Comparison of ENCODE assay signal across 8 cellular contexts in the genomic region with DNA sequence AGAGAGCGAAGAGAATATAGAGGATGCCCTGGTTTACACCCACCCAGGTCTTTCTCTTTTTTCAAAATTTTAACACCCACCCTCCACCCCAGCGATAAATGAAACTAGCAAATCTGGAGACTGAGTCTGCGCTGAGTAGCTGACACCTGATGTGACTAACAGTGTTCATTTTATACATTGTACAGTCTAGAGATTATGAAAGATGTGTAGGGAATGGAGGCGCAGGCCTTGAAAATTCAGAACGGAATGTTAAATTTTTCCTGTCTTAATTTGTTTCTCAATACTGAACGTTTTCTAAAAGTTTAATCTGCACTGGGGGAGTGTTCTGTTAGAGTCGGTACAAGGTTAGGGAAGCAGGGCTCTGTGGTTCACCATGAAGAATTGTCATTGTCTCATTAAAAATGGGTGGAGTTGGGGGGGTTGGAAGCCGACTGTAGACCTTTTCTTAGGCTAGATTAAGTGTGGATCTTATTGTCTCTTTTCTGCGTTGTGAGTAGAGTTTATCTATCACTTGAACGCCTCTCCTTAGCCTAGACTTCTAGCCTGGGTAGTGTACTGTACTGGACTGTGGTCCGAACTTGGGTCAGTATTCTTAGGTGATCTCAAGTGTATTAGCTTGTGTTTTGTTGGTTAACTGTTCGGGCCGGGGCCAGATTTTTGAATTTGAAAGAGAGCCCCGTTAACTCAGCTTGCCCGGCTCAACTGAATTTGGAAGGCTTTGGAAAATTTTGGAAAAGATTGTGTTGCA. TPM values are rescaled to one million over a fixed set of nuclear protein-coding genes. Genes with fewer than 3 reads are reported as not detected.
DNase-seq lines count a peak whose midpoint lies in the region; ATAC-seq, FAIRE-seq and TF ChIP-seq lines count a peak whose summit lies in the region.

No MANE protein-coding gene starts in this region.

- H4K91ac ChIP-seq in IMR-90 (ENCODE audit: insufficient read depth, low read depth, low read length), result peak overlapping the region; percentile 51; the same call in 1 of the 2 replicates

- dilution Hi-C loops in IMR-90 (cut with HindIII; ENCODE audit: low sequenced_read_pairs, unreplicated experiment), result no loop called here

- no peak overlapping the region for H2BK20ac ChIP-seq in IMR-90 (ENCODE audit: low read depth, low read length)

- TF ChIP-seq RAD21 in IMR-90 (IDR thresholded peaks at IDR 0.05; ENCODE audit: low read length), result no peak

- peaks cover 16% of the 10 kb centered on the region for H3K36me3 Mint-ChIP-seq in memory B cell

- H4K8ac ChIP-seq in IMR-90 (ENCODE audit: low read depth in 2 of 2, low read length in 2 of 2), result no peak overlapping the region

- ATAC-seq in IMR-90 (ENCODE audit: low read depth) (no peak), memory B cell (ENCODE audit: low read depth) (peak; percentile 28), pancreas (no peak)

- H3K9me1 ChIP-seq in IMR-90 (ENCODE audit: insufficient read depth, low read length), result peaks cover 9% of the 10 kb centered on the region

- H2BK120ac ChIP-seq in IMR-90 (ENCODE audit: low read depth, low read length), result peak overlapping the region; percentile 54; the same call in 1 of the 2 replicates

- no peak overlapping the region for H3K27ac Mint-ChIP-seq in memory B cell

- DNase-seq in AG09309 (ENCODE audit: low read depth), result no peak
- no peak for DNase-seq in IMR-90
- DNase-seq in brain microvascular endothelial cell, result no peak
- no peak for DNase-seq in memory B cell (ENCODE audit: low spot score in 2 of 2)
- no peak for DNase-seq in SW 1271 (lab: John Stamatoyannopoulos, UW)
- no peak for DNase-seq in pancreas
- no peak for DNase-seq in AG08395 (ENCODE audit: low spot score)
- DNase-seq in SHP77 (lab: John Stamatoyannopoulos, UW), result no peak

- intact Hi-C loops in IMR-90 (cut with micrococcal nuclease), result loop anchor here (1.0 to 5.0 kb wide), 3 partner anchors 53 to 280 kb away; no protein-coding TSS in a partner anchor
- intact Hi-C loops in pancreas (cut with DNase I), result no loop called here

- peaks cover 4% of the 10 kb centered on the region for H3K9me3 Mint-ChIP-seq in memory B cell

- peaks cover 8% of the 10 kb centered on the region for H3K4me1 ChIP-seq in IMR-90 (ENCODE audit: control insufficient read depth, insufficient read depth, low read length)
- H3K4me1 ChIP-seq in pancreas, result peaks cover 0 to 10% (median 5%) of the 10 kb centered on the region in 3 donors

- in situ Hi-C loops in IMR-90 (cut with MboI; ENCODE audit: low sequenced_read_pairs) (loop anchor here (5.0 to 25.0 kb wide), 3 partner anchors 133 to 277 kb away; no protein-coding TSS in a partner anchor), brain microvascular endothelial cell (cut with HindIII; ENCODE audit: low pct_ligation_motif_present, low sequenced_read_pairs) (no loop called here)

- 0% methylated on average over 5 of the region's 15 CpGs; no CpG with 5 or more reads in 1 of the 2 experiments for WGBS in IMR-90 (ENCODE audit: extremely low coverage in 2 of 2, insufficient read length in 1 of 2), 2 experiments
- 64 to 66% methylated on average over 15 of the region's 15 CpGs for WGBS in pancreas, 2 donors

- H3K4me3 Mint-ChIP-seq in memory B cell, result no peak overlapping the region

- POLR2A ChIA-PET in IMR-90 (lab: Charles Lee; ENCODE audit: unreplicated experiment), result interaction anchor here (0.7 kb wide), 1 partner anchor 134 kb away, joined by 8 read pairs; no protein-coding TSS in a partner anchor

- FAIRE-seq in pancreas (lab: Jason Lieb, UNC), result no peak

- no peak for TF ChIP-seq POLR2A in IMR-90 (IDR thresholded peaks at IDR 0.05; ENCODE audit: low read depth, low read length)

- H3K4me2 ChIP-seq in IMR-90 (ENCODE audit: low read depth, low read length), result peak overlapping the region; percentile 96

- H3K4ac ChIP-seq in IMR-90 (ENCODE audit: low read depth, low read length), result peak overlapping the region; percentile 47; the same call in 1 of the 2 replicates

- peak overlapping the region; percentile 76 for H3K9ac ChIP-seq in IMR-90 (ENCODE audit: low read depth, low read length)

- peak overlapping the region; percentile 6; the same call in 1 of the 2 replicates for H2AK5ac ChIP-seq in IMR-90 (ENCODE audit: low read depth, low read length)

- peak overlapping the region; percentile 87 for H4K5ac ChIP-seq in IMR-90 (ENCODE audit: low read depth, low read length)

- peaks cover 8% of the 10 kb centered on the region for H3K36me3 ChIP-seq in IMR-90 (ENCODE audit: control insufficient read depth, insufficient read depth, low read length)
- peaks cover 5% of the 10 kb centered on the region for H3K36me3 ChIP-seq in brain microvascular endothelial cell (replicated peaks)
- H3K36me3 ChIP-seq in pancreas, result no peaks in the 10 kb centered on the region

- peaks cover 23% of the 10 kb centered on the region for H3K4me1 Mint-ChIP-seq in memory B cell

- CTCF ChIA-PET in IMR-90 (lab: Yijun Ruan, JAX), result interaction anchor here (0.6 to 1.8 kb wide), 4 partner anchors 20 to 357 kb away, joined by 3 to 5 read pairs (median 4); no protein-coding TSS in a partner anchor

- H4K20me1 ChIP-seq in IMR-90 (ENCODE audit: insufficient read depth, low read length), result peaks cover 38% of the 10 kb centered on the region

- peak overlapping the region; percentile 92 for H3K56ac ChIP-seq in IMR-90 (ENCODE audit: extremely low read depth, insufficient read depth, low read length)

- H3K79me1 ChIP-seq in IMR-90 (ENCODE audit: low read depth in 1 of 2, low read length in 2 of 2), result peaks cover 0 to 23% of the 10 kb centered on the region in 2 experiments; a peak in 3 of 4 replicates

- peak overlapping the region; percentile 91 for H3K27ac ChIP-seq in IMR-90 (ENCODE audit: insufficient read depth, low read length)
- H3K27ac ChIP-seq in brain microvascular endothelial cell, result peak overlapping the region; percentile 47
- H3K27ac ChIP-seq in pancreas, result peak overlapping the region in 1 of 4 donors; percentile 4

- H3K27me3 ChIP-seq in IMR-90 (ENCODE audit: control insufficient read depth, insufficient read depth, low read length) (no peaks in the 10 kb centered on the region), brain microvascular endothelial cell (replicated peaks) (no peaks in the 10 kb centered on the region), pancreas (no peaks in the 10 kb centered on the region)

- TSS peak; percentile 37 for BruUV-seq in IMR-90 (replicated peaks; lab: Mats Ljungman, UMichigan)

- peak overlapping the region; percentile 100 for H3K23ac ChIP-seq in IMR-90 (ENCODE audit: low read depth, low read length)

- peak overlapping the region; percentile 86 for H2BK5ac ChIP-seq in IMR-90 (ENCODE audit: low read depth, low read length, poor library complexity, severe bottlenecking)

- peak overlapping the region; percentile 93 for H3K14ac ChIP-seq in IMR-90 (replicated peaks; ENCODE audit: low read depth, low read length)

- no peak overlapping the region for H2AFZ ChIP-seq in IMR-90 (replicated peaks; ENCODE audit: low read length, poor library complexity)

- H3K18ac ChIP-seq in IMR-90 (ENCODE audit: low read depth, low read length), result peak overlapping the region; percentile 95

- H2AK9ac ChIP-seq in IMR-90 (replicated peaks; ENCODE audit: low read depth, low read length, poor library complexity), result peak overlapping the region; percentile 98

- no peaks in the 10 kb centered on the region for H3K27me3 Mint-ChIP-seq in memory B cell

- H3K9me3 ChIP-seq in IMR-90 (ENCODE audit: control insufficient read depth, insufficient read depth, low read length) (no peaks in the 10 kb centered on the region), pancreas (no peaks in the 10 kb centered on the region)

- 0 out of 3 replicates have a peak overlapping the region, but pooled peaks have one; percentile 54 for H2BK15ac ChIP-seq in IMR-90 (ENCODE audit: low read depth, low read length)

- H3K4me3 ChIP-seq in AG09309 (ENCODE audit: control insufficient read depth, low read depth, low read length) (peak overlapping the region; percentile 53), IMR-90 (ENCODE audit: insufficient read depth, low read depth, low read length) (peak overlapping the region; percentile 86), brain microvascular endothelial cell (ENCODE audit: low read depth, low read length) (peak overlapping the region; percentile 74), pancreas (peak overlapping the region in 2 of 4 donors; percentile 64 to 65)

- TF ChIP-seq CTCF in AG09309 (IDR thresholded peaks at IDR 0.05; ENCODE audit: control insufficient read depth, insufficient read depth, low read depth, low read length, missing control alignments) (no peak), IMR-90 (conservative IDR thresholded peaks at IDR 0.05; ENCODE audit: low read depth, low read length) (no peak), brain microvascular endothelial cell (IDR thresholded peaks at IDR 0.05; ENCODE audit: low read depth, low read length, missing control alignments) (no peak), pancreas (IDR thresholded peaks at IDR 0.05) (no peak)

TF ChIP-seq in IMR-90, 13 proteins besides CTCF, POLR2A, EP300 and RAD21:
- TF ChIP-seq BHLHE40 (IDR thresholded peaks at IDR 0.05; ENCODE audit: low read depth, low read length), result no peak
- TF ChIP-seq CEBPB (IDR thresholded peaks at IDR 0.05; ENCODE audit: low read depth, low read length), result peak; percentile 70; the same call in 1 of the 2 replicates
- TF ChIP-seq NFE2L2 (IDR thresholded peaks at IDR 0.05; ENCODE audit: low read depth, low read length), result no peak
- no peak for TF ChIP-seq SMC3 (IDR thresholded peaks at IDR 0.05; ENCODE audit: low read depth, low read length)

RNA-seq across cellular contexts. Expression of a gene that starts 1.9 kb away (rescaled TPM):
- 124 and 130 TPM in 2 replicates for total RNA-seq in IMR-90 (2012; rRNA removed)
- 80.8 and 89.4 TPM in 2 replicates for polyA plus RNA-seq in IMR-90 (2012; rRNA removed)
- polyA plus RNA-seq in IMR-90 (2012; cell fraction: cytosol; rRNA removed), result 39.5 and 39.9 TPM in 2 replicates
- polyA plus RNA-seq in IMR-90 (2012; cell fraction: nucleus; rRNA removed; ENCODE audit: low replicate concordance), result 90.5 and 219 TPM in 2 replicates
- 10 to 100 TPM; 12.4 to 38.7 (median 16.0) TPM for total RNA-seq in pancreas
- polyA plus RNA-seq in pancreas, result 10 to 100 TPM in 1 of 2 donors, 1 to 10 TPM in 1; 9.7 to 10.5 TPM
